ENCODE assay signal across 1 cellular context in the genomic region with DNA sequence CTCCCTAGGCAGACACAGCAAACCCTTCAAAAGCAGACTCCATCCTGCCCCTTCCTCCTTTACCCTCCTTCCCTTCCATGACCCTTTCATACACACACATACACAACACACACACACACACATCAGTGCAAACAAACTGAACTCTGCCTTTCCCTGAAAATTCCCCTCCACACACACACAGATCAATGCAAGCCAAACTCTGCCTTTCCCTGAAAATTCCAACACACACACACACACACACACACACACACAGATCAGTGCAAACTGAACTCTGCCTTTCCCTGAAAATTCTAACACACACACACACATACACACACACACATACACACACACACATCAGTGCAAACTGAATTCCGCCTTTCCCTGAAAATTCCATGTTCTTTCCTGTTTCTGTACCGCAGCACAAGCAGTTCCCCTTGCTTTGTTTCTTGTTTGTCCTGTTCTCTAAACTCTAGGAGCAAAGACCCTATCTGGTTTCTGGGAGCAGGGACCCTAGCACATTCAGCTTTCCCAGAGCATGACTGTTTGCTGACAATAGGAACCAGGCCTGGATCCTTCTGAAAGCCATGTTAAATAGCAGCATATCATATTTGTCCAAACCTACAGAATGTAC.
TF ChIP-seq lines count a peak whose summit lies in the region.

No MANE protein-coding gene starts in this region.

TF ChIP-seq in HepG2, 621 proteins besides CTCF, POLR2A, EP300 and RAD21 (continued from another document):
- TF ChIP-seq MAFG (CRISPR knock-in tag; IDR thresholded peaks at IDR 0.05) (no peak), EED (CRISPR knock-in tag; IDR thresholded peaks at IDR 0.05) (no peak), FOXA3 (CRISPR knock-in tag; IDR thresholded peaks at IDR 0.05) (peak; percentile 36; the same call in 1 of the 2 replicates), REPIN1 (CRISPR knock-in tag; IDR thresholded peaks at IDR 0.05; ENCODE audit: borderline replicate concordance, low read depth) (peak; percentile 63; the same call in 1 of the 2 replicates), ZNF235 (CRISPR knock-in tag; IDR thresholded peaks at IDR 0.05; ENCODE audit: borderline replicate concordance) (no peak), ATRX (CRISPR knock-in tag; IDR thresholded peaks at IDR 0.05; ENCODE audit: borderline replicate concordance) (no peak), PHF21A (CRISPR knock-in tag; IDR thresholded peaks at IDR 0.05) (peak; percentile 58; the same call in 1 of the 2 replicates), MXD4 (CRISPR knock-in tag; IDR thresholded peaks at IDR 0.05) (no peak), SOX6 (IDR thresholded peaks at IDR 0.05) (no peak), SOX6 (CRISPR knock-in tag; IDR thresholded peaks at IDR 0.05) (peak; percentile 64), NRL (CRISPR knock-in tag; IDR thresholded peaks at IDR 0.05; ENCODE audit: borderline replicate concordance) (no peak)
- TF ChIP-seq, protein P1, sequence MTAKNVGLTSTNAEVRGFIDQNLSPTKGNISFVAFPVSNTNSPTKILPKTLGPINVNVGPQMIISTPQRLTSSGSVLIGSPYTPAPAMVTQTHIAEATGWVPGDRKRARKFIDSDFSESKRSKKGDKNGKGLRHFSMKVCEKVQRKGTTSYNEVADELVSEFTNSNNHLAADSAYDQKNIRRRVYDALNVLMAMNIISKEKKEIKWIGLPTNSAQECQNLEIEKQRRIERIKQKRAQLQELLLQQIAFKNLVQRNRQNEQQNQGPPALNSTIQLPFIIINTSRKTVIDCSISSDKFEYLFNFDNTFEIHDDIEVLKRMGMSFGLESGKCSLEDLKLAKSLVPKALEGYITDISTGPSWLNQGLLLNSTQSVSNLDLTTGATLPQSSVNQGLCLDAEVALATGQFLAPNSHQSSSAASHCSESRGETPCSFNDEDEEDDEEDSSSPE (CRISPR knock-in tag; IDR thresholded peaks at IDR 0.05), result no peak
TF ChIP-seq in HepG2: peak in this region for 53.
